ENCODE assay signal across 8 cellular contexts in genomic region chr21:35048706-35049617, GRCh38. TPM values are rescaled to one million over a fixed set of nuclear protein-coding genes. Genes with fewer than 3 reads are reported as not detected.
DNase-seq lines count a peak whose midpoint lies in the region; ATAC-seq, FAIRE-seq and TF ChIP-seq lines count a peak whose summit lies in the region.

TSS of gene RUNX1 (minus strand) at chr21:35049302.

- peak; percentile 58 for FAIRE-seq in astrocyte (lab: Jason Lieb, UNC)

- H3K36me3 ChIP-seq in astrocyte (ENCODE audit: insufficient read depth, low read length) (peaks cover 3% of the 10 kb centered on the region), left lung (no peaks in the 10 kb centered on the region)

- peaks cover 68% of the 10 kb centered on the region for H3K4me1 Mint-ChIP-seq in T-helper 1 cell treated with Interleukin-12 subunit alpha and Interleukin-12 subunit beta and Interleukin-4 antibody, amounts not matched to agents 30 μg/mL and 1 μg/mL, for 36 hours (ENCODE audit: low read depth)
- peaks cover 58% of the 10 kb centered on the region for H3K4me1 Mint-ChIP-seq in astrocyte (ENCODE audit: low read depth, unreplicated experiment)

- intact Hi-C loops in left lung (cut with DNase I) = no loop called here

- no peaks in the 10 kb centered on the region for H4K20me1 ChIP-seq in astrocyte (ENCODE audit: insufficient read depth, low read length)

- ATAC-seq in GM19372 (IDR thresholded peaks at IDR 0.05; ENCODE audit: low read depth, unreplicated experiment) (peak; percentile 61), HG03460 (IDR thresholded peaks at IDR 0.05; ENCODE audit: unreplicated experiment) (peak; percentile 57), left lung (peak; percentile 8)

- no peaks in the 10 kb centered on the region for H3K27me3 Mint-ChIP-seq in T-helper 1 cell treated with Interleukin-12 subunit alpha and Interleukin-12 subunit beta and Interleukin-4 antibody, amounts not matched to agents 30 μg/mL and 1 μg/mL, for 36 hours (ENCODE audit: low read depth)
- H3K27me3 Mint-ChIP-seq in astrocyte (ENCODE audit: low read depth, unreplicated experiment) = no peaks in the 10 kb centered on the region

- H3K9me3 Mint-ChIP-seq in T-helper 1 cell treated with Interleukin-12 subunit alpha and Interleukin-12 subunit beta and Interleukin-4 antibody, amounts not matched to agents 30 μg/mL and 1 μg/mL, for 36 hours = no peaks in the 10 kb centered on the region
- H3K9me3 Mint-ChIP-seq in astrocyte (ENCODE audit: unreplicated experiment) = no peaks in the 10 kb centered on the region

- H2AFZ ChIP-seq in astrocyte (ENCODE audit: low read depth, low read length) = peak within 1 kb of the TSS; percentile 2

- no peaks in the 10 kb centered on the region for H3K9me3 ChIP-seq in astrocyte (ENCODE audit: insufficient read depth, low read depth, low read length)
- H3K9me3 ChIP-seq in left lung = no peaks in the 10 kb centered on the region

- peaks cover 27% of the 10 kb centered on the region for H3K36me3 Mint-ChIP-seq in T-helper 1 cell treated with Interleukin-12 subunit alpha and Interleukin-12 subunit beta and Interleukin-4 antibody, amounts not matched to agents 30 μg/mL and 1 μg/mL, for 36 hours (ENCODE audit: low read depth)
- H3K36me3 Mint-ChIP-seq in astrocyte (ENCODE audit: low read depth, unreplicated experiment) = peaks cover 10% of the 10 kb centered on the region

- peak within 1 kb of the TSS; percentile 91 for H3K27ac ChIP-seq in astrocyte (ENCODE audit: low read depth, low read length)
- peak within 1 kb of the TSS; percentile 88 to 93 for H3K27ac ChIP-seq in left lung

- peaks cover 47% of the 10 kb centered on the region for H3K4me1 ChIP-seq in astrocyte (ENCODE audit: insufficient read depth, low read length)
- H3K4me1 ChIP-seq in left lung = peaks cover 11 to 76% of the 10 kb centered on the region in 2 donors

- peak; percentile 90 for DNase-seq in AG10803 (ENCODE audit: low read depth)
- peak; percentile 95 for DNase-seq in astrocyte (ENCODE audit: low read depth)
- DNase-seq in left lung = peak; percentile 70 to 72
- peak; percentile 47 for DNase-seq in stimulated activated CD8-positive, alpha-beta memory T cell treated with anti-CD3 and anti-CD28 coated beads, Interleukin-15, amount 100 ng/mL, for 24 hours (ENCODE audit: low read depth)
- DNase-seq in NCI-H2171 (lab: John Stamatoyannopoulos, UW) = no peak

- H3K9ac ChIP-seq in astrocyte (ENCODE audit: low read length) = peak within 1 kb of the TSS; percentile 87

- H3K27ac Mint-ChIP-seq in T-helper 1 cell treated with Interleukin-12 subunit alpha and Interleukin-12 subunit beta and Interleukin-4 antibody, amounts not matched to agents 30 μg/mL and 1 μg/mL, for 36 hours = peak within 1 kb of the TSS; percentile 88
- peak within 1 kb of the TSS; percentile 99 for H3K27ac Mint-ChIP-seq in astrocyte (ENCODE audit: unreplicated experiment)

- peak within 1 kb of the TSS; percentile 91 for H3K4me2 ChIP-seq in astrocyte (ENCODE audit: low read length)

- peak within 1 kb of the TSS; percentile 91 for H3K4me3 Mint-ChIP-seq in T-helper 1 cell treated with Interleukin-12 subunit alpha and Interleukin-12 subunit beta and Interleukin-4 antibody, amounts not matched to agents 30 μg/mL and 1 μg/mL, for 36 hours
- H3K4me3 Mint-ChIP-seq in astrocyte (ENCODE audit: unreplicated experiment) = peak within 1 kb of the TSS; percentile 94

- 0 out of 2 replicates have a peak, but pooled peaks have one; percentile 5 for TF ChIP-seq CTCF in AG10803 (conservative IDR thresholded peaks at IDR 0.05; ENCODE audit: low read length)
- no peak for TF ChIP-seq CTCF in astrocyte (IDR thresholded peaks at IDR 0.05; ENCODE audit: insufficient read depth, low read depth, low read length)
- TF ChIP-seq CTCF in left lung (IDR thresholded peaks at IDR 0.05) = no peak

- peak within 1 kb of the TSS; percentile 74 for H3K4me3 ChIP-seq in AG10803 (ENCODE audit: low read length)
- peak within 1 kb of the TSS; percentile 70 for H3K4me3 ChIP-seq in astrocyte (ENCODE audit: insufficient read depth, low read depth, low read length)
- H3K4me3 ChIP-seq in left lung = peak within 1 kb of the TSS; percentile 20 to 43

- peaks cover 37% of the 10 kb centered on the region for H3K79me2 ChIP-seq in astrocyte (ENCODE audit: insufficient read depth, low read length)

- H3K27me3 ChIP-seq in astrocyte (ENCODE audit: insufficient read depth, low read length) (no peaks in the 10 kb centered on the region), left lung (no peaks in the 10 kb centered on the region)

RNA-seq across cellular contexts. Expression of gene RUNX1, which starts in this region (rescaled TPM):
- total RNA-seq in astrocyte = 84.6 and 94.1 TPM in 2 replicates
- 10 to 100 TPM; 81.1 to 89.6 TPM for total RNA-seq in left lung

Comparison
In these comparisons a context has a peak if more than half of its experiments do, and no peak if none do; other contexts are left out.
1. ATAC-seq: peak in every context shown above with its lines; median percentile 61 in GM19372; 57 in HG03460; 8 in left lung.